31 cellular contexts compared by ENCODE assay signal in genomic region chr5:146088098-146088497, GRCh38. TPM values are rescaled to one million over a fixed set of nuclear protein-coding genes. Genes with fewer than 3 reads are reported as not detected.
"Had no signal": no experiment of that assay in that cellular context is flagged by ENCODE, and none has a peak within 500 bp of the region (broad histone marks: within the 10 kb centered on the region; RNA-seq: fewer than 3 reads in every experiment).

No MANE protein-coding gene starts in this region.

- H3K27ac ChIP-seq: body of pancreas, brain microvascular endothelial cell, breast epithelium, VCaP had no signal

- H3K36me3 ChIP-seq: brain microvascular endothelial cell, breast epithelium had no signal

- H3K4me3 ChIP-seq: body of pancreas, breast epithelium had no signal

- H3K9me3 ChIP-seq: body of pancreas, breast epithelium had no signal

- H3K4me1 ChIP-seq: body of pancreas, breast epithelium had no signal

- DNase-seq: activated B cell treated with CpG ODN at 0.5 μM for 24 hours; activated CD4-positive, alpha-beta memory T cell treated with anti-CD3 and anti-CD28 coated beads, Interleukin-2, amount 10 ng/mL, durations not matched to agents 7 days and 5 days; activated CD4-positive, alpha-beta T cell treated with anti-CD3 and anti-CD28 coated beads for 36 hours; activated CD4-positive, alpha-beta T cell treated with anti-CD3 and anti-CD28 coated beads for 48 hours; activated CD4-positive, alpha-beta T cell treated with anti-CD3 and anti-CD28 coated beads, Interleukin-2, amount 10 ng/mL, durations not matched to agents 7 days and 5 days; activated CD4-positive, alpha-beta T cell treated with anti-CD3 and anti-CD28 coated beads, Interleukin-2, amount 50 U/mL, for 48 hours; activated CD4-positive, CD25-positive, alpha-beta regulatory T cell treated with anti-CD3 and anti-CD28 coated beads, Interleukin-2, amount 50 U/mL, for 72 hours; activated CD8-positive, alpha-beta memory T cell treated with anti-CD3 and anti-CD28 coated beads for 24 hours; activated CD8-positive, alpha-beta memory T cell treated with anti-CD3 and anti-CD28 coated beads, Interleukin-2, amount 10 ng/mL, durations not matched to agents 7 days and 5 days; activated CD8-positive, alpha-beta memory T cell treated with anti-CD3 and anti-CD28 coated beads, Interleukin-2, amount 50 U/mL, for 48 hours; activated CD8-positive, alpha-beta T cell treated with anti-CD3 and anti-CD28 coated beads, Interleukin-2, amount 10 ng/mL, durations not matched to agents 7 days and 5 days; activated effector memory CD4-positive, alpha-beta T cell treated with Interleukin-2 at 50 U/mL for 16 hours; activated gamma-delta T cell; activated naive CD4-positive, alpha-beta T cell treated with anti-CD3 and anti-CD28 coated beads, Interleukin-2, amount 10 ng/mL, durations not matched to agents 7 days and 5 days; activated naive CD4-positive, alpha-beta T cell treated with Interleukin-2 at 50 U/mL for 16 hours; activated naive CD8-positive, alpha-beta T cell treated with anti-CD3 and anti-CD28 coated beads, Interleukin-2, amount 10 ng/mL, durations not matched to agents 7 days and 5 days; activated naive CD8-positive, alpha-beta T cell treated with anti-CD3 and anti-CD28 coated beads, Interleukin-2, amount 50 U/mL, for 24 hours; activated T-cell treated with anti-CD3 and anti-CD28 coated beads, Interleukin-2, amount 50 U/mL, for 24 hours; activated T-cell treated with anti-CD3 and anti-CD28 coated beads, Interleukin-2, amount 50 U/mL, for 48 hours; amygdala; anterior cingulate cortex; body of pancreas; brain microvascular endothelial cell; central memory CD4-positive, alpha-beta T cell; T-helper 1 cell; T-helper 2 cell; T-helper 9 cell had no signal

- H3K27me3 ChIP-seq: body of pancreas, brain microvascular endothelial cell, breast epithelium had no signal

RNA-seq across cellular contexts. Expression of gene PLAC8L1, which starts 17.3 kb away (rescaled TPM):
- total RNA-seq: body of pancreas, breast epithelium, cardiac septum, cerebellum had no signal
